Comparison of ENCODE assay signal across 11 cellular contexts in genomic region chrX:21837056-21837455, GRCh38.
"Had no signal": no experiment of that assay in that cellular context is flagged by ENCODE, and none has a peak within 500 bp of the region (broad histone marks: within the 10 kb centered on the region; RNA-seq: fewer than 3 reads in every experiment).

No MANE protein-coding gene starts in this region.

- H3K27ac ChIP-seq: gastrocnemius medialis, hepatocyte, testis had no signal

- H3K27ac Mint-ChIP-seq: activated CD4-positive, alpha-beta memory T cell treated with anti-CD3 and anti-CD28 coated beads, Interleukin-2, amount 10 ng/mL, durations not matched to agents 7 days and 5 days; activated naive CD8-positive, alpha-beta T cell; naive thymus-derived CD4-positive, alpha-beta T cell; stimulated activated naive CD8-positive, alpha-beta T cell treated with anti-CD3 and anti-CD28 coated beads, Interleukin-15, Interleukin-2, amounts not matched to agents 100 ng/mL and 50 ng/mL, for 24 hours had no signal

- H3K4me3 Mint-ChIP-seq: activated CD4-positive, alpha-beta memory T cell treated with anti-CD3 and anti-CD28 coated beads, Interleukin-2, amount 10 ng/mL, durations not matched to agents 7 days and 5 days; activated naive CD8-positive, alpha-beta T cell; stimulated activated naive CD8-positive, alpha-beta T cell treated with anti-CD3 and anti-CD28 coated beads, Interleukin-15, Interleukin-2, amounts not matched to agents 100 ng/mL and 50 ng/mL, for 24 hours had no signal

- H3K4me1 ChIP-seq: testis had no signal

- H2AFZ ChIP-seq: hepatocyte had no signal

- H3K4me2 ChIP-seq: hepatocyte had no signal

- H3K27me3 Mint-ChIP-seq: activated naive CD8-positive, alpha-beta T cell; stimulated activated naive CD8-positive, alpha-beta T cell treated with anti-CD3 and anti-CD28 coated beads, Interleukin-15, Interleukin-2, amounts not matched to agents 100 ng/mL and 50 ng/mL, for 24 hours had no signal

- H3K27me3 ChIP-seq: gastrocnemius medialis, hepatocyte, testis had no signal

- H3K36me3 ChIP-seq: gastrocnemius medialis had no signal

- H3K4me3 ChIP-seq: gastrocnemius medialis, hepatocyte, testis had no signal

- H3K9me3 ChIP-seq: gastrocnemius medialis, testis had no signal

- H3K36me3 Mint-ChIP-seq: activated naive CD8-positive, alpha-beta T cell had no signal

- H3K9me3 Mint-ChIP-seq: activated CD4-positive, alpha-beta memory T cell treated with anti-CD3 and anti-CD28 coated beads, Interleukin-2, amount 10 ng/mL, durations not matched to agents 7 days and 5 days; naive thymus-derived CD4-positive, alpha-beta T cell; stimulated activated naive CD8-positive, alpha-beta T cell treated with anti-CD3 and anti-CD28 coated beads, Interleukin-15, Interleukin-2, amounts not matched to agents 100 ng/mL and 50 ng/mL, for 24 hours had no signal

- DNase-seq: activated CD4-positive, alpha-beta memory T cell treated with anti-CD3 and anti-CD28 coated beads, Interleukin-2, amount 10 ng/mL, durations not matched to agents 7 days and 5 days; activated gamma-delta T cell; activated T-cell treated with anti-CD3 and anti-CD28 coated beads, Interleukin-2, amount 50 U/mL, for 48 hours; gastrocnemius medialis; naive thymus-derived CD4-positive, alpha-beta T cell; stimulated activated CD4-positive, alpha-beta T cell treated with anti-CD3 and anti-CD28 coated beads, Interleukin-12 subunit alpha, Interleukin-12 subunit beta, amount 100 ng/mL, for 4 hours; T-helper 9 cell; testis had no signal
